ENCODE assay signal across 15 cellular contexts in genomic region chr16:64364894-64365293, GRCh38.
DNase-seq lines count a peak whose midpoint lies in the region; ATAC-seq and TF ChIP-seq lines count a peak whose summit lies in the region.
"Had no signal": no experiment of that assay in that cellular context is flagged by ENCODE, and none has a peak within 500 bp of the region (broad histone marks: within the 10 kb centered on the region; RNA-seq: fewer than 3 reads in every experiment).

No MANE protein-coding gene starts in this region.

- TF ChIP-seq POLR2A in lower leg skin (IDR thresholded peaks at IDR 0.05) = no peak

- H3K9ac ChIP-seq in GM23248 = no peak overlapping the region
- no peak overlapping the region for H3K9ac ChIP-seq in PC-3 (ENCODE audit: low read length)
- H3K9ac ChIP-seq: BLaER1 treated with 17β-estradiol and CSF1 and Interleukin-3, amounts not matched to agents 10 nM and 100 nM had no signal

- POLR2A ChIA-PET in PC-3 (lab: Charles Lee; ENCODE audit: unreplicated experiment) = no interaction called here

- H2AFZ ChIP-seq in GM23248 (no peak overlapping the region), PC-3 (ENCODE audit: low read length) (no peak overlapping the region), osteoblast (ENCODE audit: low read length) (no peak overlapping the region)

- H3K9me2 ChIP-seq in GM23248 (ENCODE audit: insufficient read depth) (no peaks in the 10 kb centered on the region; the same call in 1 of the 2 replicates), PC-3 (replicated peaks; ENCODE audit: low read length) (no peaks in the 10 kb centered on the region)

- CTCF ChIA-PET in PC-3 (lab: Charles Lee) = no interaction called here

- no peak for TF ChIP-seq CTCF in PC-3 (conservative IDR thresholded peaks at IDR 0.05; ENCODE audit: low read depth, low read length)
- no peak for TF ChIP-seq CTCF in fibroblast of mammary gland (conservative IDR thresholded peaks at IDR 0.05; ENCODE audit: control insufficient read depth, insufficient read depth, low read depth, low read length)
- no peak for TF ChIP-seq CTCF in osteoblast (IDR thresholded peaks at IDR 0.05; ENCODE audit: extremely low read depth, low read depth, low read length)
- TF ChIP-seq CTCF in lower leg skin (IDR thresholded peaks at IDR 0.05) = no peak
- no peak for TF ChIP-seq CTCF in WERI-Rb-1 (IDR thresholded peaks at IDR 0.05; ENCODE audit: low read depth, low read length)

- in situ Hi-C loops in GM23248 (cut with MboI) = no loop called here

- peak overlapping the region; percentile 43 for H3K4me2 ChIP-seq in GM23248 (ENCODE audit: unreplicated experiment)
- H3K4me2 ChIP-seq in PC-3 (ENCODE audit: low read length) = peak overlapping the region; percentile 66
- no peak overlapping the region for H3K4me2 ChIP-seq in osteoblast (ENCODE audit: insufficient read depth, low read length)
- H3K4me2 ChIP-seq: BLaER1 treated with 17β-estradiol and CSF1 and Interleukin-3, amounts not matched to agents 10 nM and 100 nM had no signal

- H3K27ac ChIP-seq in GM23248 (no peak overlapping the region), PC-3 (ENCODE audit: low read length) (peak overlapping the region; percentile 63), osteoblast (ENCODE audit: low read depth, low read length) (peak overlapping the region; percentile 34), WERI-Rb-1 (no peak overlapping the region)
- H3K27ac ChIP-seq: BLaER1 treated with 17β-estradiol and CSF1 and Interleukin-3, amounts not matched to agents 10 nM and 100 nM; HL-60 had no signal

- no TSS peak for BruUV-seq in PC-3 (replicated peaks; lab: Mats Ljungman, UMichigan)

- intact Hi-C loops in PC-3 (cut with micrococcal nuclease) = loop anchor here (10.0 kb wide), 1 partner anchor 90 kb away; no protein-coding TSS in a partner anchor
- intact Hi-C loops in lower leg skin (cut with DNase I; ENCODE audit: low total_unique reads) = no loop called here

- H3K79me2 ChIP-seq in GM23248 (ENCODE audit: insufficient read depth) (no peaks in the 10 kb centered on the region), PC-3 (ENCODE audit: low read length) (no peaks in the 10 kb centered on the region), osteoblast (ENCODE audit: insufficient read depth, low read length) (no peaks in the 10 kb centered on the region)

- H3K9me3 ChIP-seq in GM23248 (ENCODE audit: low read depth) (no peaks in the 10 kb centered on the region), PC-3 (ENCODE audit: low read length) (no peaks in the 10 kb centered on the region), osteoblast (ENCODE audit: low read depth, low read length) (no peaks in the 10 kb centered on the region), WERI-Rb-1 (ENCODE audit: severe bottlenecking) (no peaks in the 10 kb centered on the region)
- H3K9me3 ChIP-seq: BLaER1 treated with 17β-estradiol and CSF1 and Interleukin-3, amounts not matched to agents 10 nM and 100 nM had no signal

- H3K27me3 ChIP-seq in GM23248 (replicated peaks; ENCODE audit: insufficient read depth) = no peaks in the 10 kb centered on the region
- no peaks in the 10 kb centered on the region for H3K27me3 ChIP-seq in PC-3 (ENCODE audit: low read length)
- H3K27me3 ChIP-seq in osteoblast (ENCODE audit: insufficient read depth, low read length) = no peaks in the 10 kb centered on the region
- no peaks in the 10 kb centered on the region for H3K27me3 ChIP-seq in WERI-Rb-1 (ENCODE audit: insufficient read depth, low read depth, severe bottlenecking)
- H3K27me3 ChIP-seq: BLaER1 treated with 17β-estradiol and CSF1 and Interleukin-3, amounts not matched to agents 10 nM and 100 nM had no signal

- ATAC-seq in PC-3 = no peak; the same call in 1 of the 2 replicates
- ATAC-seq in HG03025 (IDR thresholded peaks at IDR 0.05; ENCODE audit: low FRiP score, unreplicated experiment) = no peak
- ATAC-seq: HCT116, K562 had no signal

- H3K4me1 ChIP-seq in GM23248 (ENCODE audit: insufficient read depth) = peaks cover 42% of the 10 kb centered on the region
- H3K4me1 ChIP-seq in PC-3 (ENCODE audit: insufficient read depth, low read length) = peaks cover 48% of the 10 kb centered on the region
- H3K4me1 ChIP-seq in osteoblast (ENCODE audit: insufficient read depth, low read length) = peaks cover 31% of the 10 kb centered on the region

- H3K4me3 ChIP-seq in GM23248 (no peak overlapping the region), PC-3 (ENCODE audit: low read length) (no peak overlapping the region), fibroblast of mammary gland (ENCODE audit: control insufficient read depth, low read depth, low read length) (no peak overlapping the region), osteoblast (ENCODE audit: insufficient read depth, low read length) (no peak overlapping the region), lower leg skin (ENCODE audit: low read depth, poor library complexity, severe bottlenecking) (no peak overlapping the region), WERI-Rb-1 (ENCODE audit: low read depth, low read length) (no peak overlapping the region)
- H3K4me3 ChIP-seq: BLaER1 treated with 17β-estradiol and CSF1 and Interleukin-3, amounts not matched to agents 10 nM and 100 nM; K562 had no signal

- peak; percentile 38 for DNase-seq in GM23248
- peak; percentile 30 for DNase-seq in PC-3
- peak; percentile 46 for DNase-seq in fibroblast of mammary gland (ENCODE audit: low read depth)
- no peak for DNase-seq in osteoblast (ENCODE audit: insufficient read length, low spot score, missing footprints)
- no peak for DNase-seq in lower leg skin (ENCODE audit: low spot score in 2 of 2)
- no peak for DNase-seq in WERI-Rb-1
- DNase-seq: ACHN; Calu3; CD4-positive, CD25-positive, alpha-beta regulatory T cell; DMS79 had no signal

- H3F3A ChIP-seq in GM23248 (ENCODE audit: insufficient read depth) (peaks cover 18% of the 10 kb centered on the region), PC-3 (ENCODE audit: low read length, unreplicated experiment) (no peaks in the 10 kb centered on the region)

- H4K20me1 ChIP-seq in GM23248 (ENCODE audit: insufficient read depth) (no peaks in the 10 kb centered on the region), PC-3 (ENCODE audit: low read length) (no peaks in the 10 kb centered on the region), osteoblast (ENCODE audit: insufficient read depth, low read length) (no peaks in the 10 kb centered on the region)
- H4K20me1 ChIP-seq: BLaER1 treated with 17β-estradiol and CSF1 and Interleukin-3, amounts not matched to agents 10 nM and 100 nM had no signal

- H3K36me3 ChIP-seq in GM23248 (ENCODE audit: low read depth) (no peaks in the 10 kb centered on the region), PC-3 (ENCODE audit: low read depth, low read length) (no peaks in the 10 kb centered on the region), osteoblast (ENCODE audit: insufficient read depth, low read length) (no peaks in the 10 kb centered on the region), WERI-Rb-1 (no peaks in the 10 kb centered on the region)
- H3K36me3 ChIP-seq: BLaER1 treated with 17β-estradiol and CSF1 and Interleukin-3, amounts not matched to agents 10 nM and 100 nM had no signal

Comparison
In these comparisons a context has a peak if more than half of its experiments do, and no peak if none do; other contexts are left out.
1. DNase-seq: peak in GM23248 (single experiment), PC-3 (single experiment) and fibroblast of mammary gland (single experiment); none in osteoblast (single experiment), lower leg skin (0 of 2) and WERI-Rb-1 (single experiment).
2. H3K27ac ChIP-seq: peak in PC-3 (single experiment) and osteoblast (single experiment); none in GM23248 (single experiment) and WERI-Rb-1 (single experiment).